2 cellular contexts compared by ENCODE assay signal in the genomic region with DNA sequence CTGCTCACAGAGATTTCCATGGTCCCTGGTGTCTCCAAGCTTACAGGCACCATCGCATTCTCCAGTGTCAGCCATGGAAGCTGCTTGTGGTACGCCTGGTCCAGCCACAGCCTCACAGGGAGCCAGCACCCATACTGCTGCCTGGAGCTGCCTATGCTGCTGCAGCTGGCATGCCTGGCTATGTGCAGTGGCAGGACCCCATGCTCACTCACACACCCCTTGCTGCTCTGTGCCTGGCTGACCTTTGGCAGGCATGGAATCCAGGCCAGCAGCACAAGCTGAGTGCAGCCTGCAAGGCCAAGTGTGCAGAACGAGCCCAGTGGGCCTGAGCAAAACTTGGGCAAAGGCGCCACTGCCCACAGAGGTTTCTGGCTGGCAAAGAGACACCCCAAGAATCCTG.
TF ChIP-seq lines count a peak whose summit lies in the region.

No MANE protein-coding gene starts in this region.

TF ChIP-seq in IMR-90, 13 proteins besides CTCF, POLR2A, EP300 and RAD21:
- TF ChIP-seq, protein P1, sequence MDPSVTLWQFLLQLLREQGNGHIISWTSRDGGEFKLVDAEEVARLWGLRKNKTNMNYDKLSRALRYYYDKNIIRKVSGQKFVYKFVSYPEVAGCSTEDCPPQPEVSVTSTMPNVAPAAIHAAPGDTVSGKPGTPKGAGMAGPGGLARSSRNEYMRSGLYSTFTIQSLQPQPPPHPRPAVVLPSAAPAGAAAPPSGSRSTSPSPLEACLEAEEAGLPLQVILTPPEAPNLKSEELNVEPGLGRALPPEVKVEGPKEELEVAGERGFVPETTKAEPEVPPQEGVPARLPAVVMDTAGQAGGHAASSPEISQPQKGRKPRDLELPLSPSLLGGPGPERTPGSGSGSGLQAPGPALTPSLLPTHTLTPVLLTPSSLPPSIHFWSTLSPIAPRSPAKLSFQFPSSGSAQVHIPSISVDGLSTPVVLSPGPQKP (IDR thresholded peaks at IDR 0.05; ENCODE audit: borderline replicate concordance, low read depth, low read length): no peak

TF ChIP-seq in H1, 55 proteins besides CTCF, POLR2A, EP300 and RAD21:
- TF ChIP-seq, protein P2, sequence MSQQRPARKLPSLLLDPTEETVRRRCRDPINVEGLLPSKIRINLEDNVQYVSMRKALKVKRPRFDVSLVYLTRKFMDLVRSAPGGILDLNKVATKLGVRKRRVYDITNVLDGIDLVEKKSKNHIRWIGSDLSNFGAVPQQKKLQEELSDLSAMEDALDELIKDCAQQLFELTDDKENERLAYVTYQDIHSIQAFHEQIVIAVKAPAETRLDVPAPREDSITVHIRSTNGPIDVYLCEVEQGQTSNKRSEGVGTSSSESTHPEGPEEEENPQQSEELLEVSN (IDR thresholded peaks at IDR 0.05): no peak
- TF ChIP-seq CTBP2 (IDR thresholded peaks at IDR 0.05; ENCODE audit: borderline replicate concordance, insufficient read depth, insufficient read length, low read length) (no peak), GTF2F1 (IDR thresholded peaks at IDR 0.05; ENCODE audit: borderline replicate concordance, low read depth, low read length) (no peak), CBX5 (IDR thresholded peaks at IDR 0.05; ENCODE audit: low read depth, low read length) (no peak), CREB1 (IDR thresholded peaks at IDR 0.05) (no peak), CEBPB (IDR thresholded peaks at IDR 0.05; ENCODE audit: low read depth, low read length) (no peak), JUND (IDR thresholded peaks at IDR 0.05; ENCODE audit: low read length) (no peak), SRF (IDR thresholded peaks at IDR 0.05; ENCODE audit: low read depth, low read length) (no peak), EZH2 (IDR thresholded peaks at IDR 0.05; ENCODE audit: low read depth, low read length, severe bottlenecking) (no peak), HDAC6 (IDR thresholded peaks at IDR 0.05; ENCODE audit: low read depth, low read length) (no peak), TEAD4 (IDR thresholded peaks at IDR 0.05; ENCODE audit: low read depth, low read length) (no peak), SP2 (IDR thresholded peaks at IDR 0.05; ENCODE audit: low read length) (no peak), TAF1 (IDR thresholded peaks at IDR 0.05; ENCODE audit: low read depth, low read length) (no peak), GABPA (IDR thresholded peaks at IDR 0.05; ENCODE audit: borderline replicate concordance, insufficient read depth, low read length) (no peak), HDAC2 (IDR thresholded peaks at IDR 0.05; ENCODE audit: borderline replicate concordance in 1 of 2, low read depth in 2 of 2, low read length in 2 of 2) (no peak)
- TF ChIP-seq, protein P3, sequence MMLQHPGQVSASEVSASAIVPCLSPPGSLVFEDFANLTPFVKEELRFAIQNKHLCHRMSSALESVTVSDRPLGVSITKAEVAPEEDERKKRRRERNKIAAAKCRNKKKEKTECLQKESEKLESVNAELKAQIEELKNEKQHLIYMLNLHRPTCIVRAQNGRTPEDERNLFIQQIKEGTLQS (IDR thresholded peaks at IDR 0.05; ENCODE audit: insufficient read depth, low read depth, low read length): no peak
- TF ChIP-seq, protein P4, sequence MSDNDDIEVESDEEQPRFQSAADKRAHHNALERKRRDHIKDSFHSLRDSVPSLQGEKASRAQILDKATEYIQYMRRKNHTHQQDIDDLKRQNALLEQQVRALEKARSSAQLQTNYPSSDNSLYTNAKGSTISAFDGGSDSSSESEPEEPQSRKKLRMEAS (IDR thresholded peaks at IDR 0.05): no peak
- TF ChIP-seq, protein P5, sequence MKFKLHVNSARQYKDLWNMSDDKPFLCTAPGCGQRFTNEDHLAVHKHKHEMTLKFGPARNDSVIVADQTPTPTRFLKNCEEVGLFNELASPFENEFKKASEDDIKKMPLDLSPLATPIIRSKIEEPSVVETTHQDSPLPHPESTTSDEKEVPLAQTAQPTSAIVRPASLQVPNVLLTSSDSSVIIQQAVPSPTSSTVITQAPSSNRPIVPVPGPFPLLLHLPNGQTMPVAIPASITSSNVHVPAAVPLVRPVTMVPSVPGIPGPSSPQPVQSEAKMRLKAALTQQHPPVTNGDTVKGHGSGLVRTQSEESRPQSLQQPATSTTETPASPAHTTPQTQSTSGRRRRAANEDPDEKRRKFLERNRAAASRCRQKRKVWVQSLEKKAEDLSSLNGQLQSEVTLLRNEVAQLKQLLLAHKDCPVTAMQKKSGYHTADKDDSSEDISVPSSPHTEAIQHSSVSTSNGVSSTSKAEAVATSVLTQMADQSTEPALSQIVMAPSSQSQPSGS (IDR thresholded peaks at IDR 0.05; ENCODE audit: low read length): no peak
- TF ChIP-seq, protein P6, sequence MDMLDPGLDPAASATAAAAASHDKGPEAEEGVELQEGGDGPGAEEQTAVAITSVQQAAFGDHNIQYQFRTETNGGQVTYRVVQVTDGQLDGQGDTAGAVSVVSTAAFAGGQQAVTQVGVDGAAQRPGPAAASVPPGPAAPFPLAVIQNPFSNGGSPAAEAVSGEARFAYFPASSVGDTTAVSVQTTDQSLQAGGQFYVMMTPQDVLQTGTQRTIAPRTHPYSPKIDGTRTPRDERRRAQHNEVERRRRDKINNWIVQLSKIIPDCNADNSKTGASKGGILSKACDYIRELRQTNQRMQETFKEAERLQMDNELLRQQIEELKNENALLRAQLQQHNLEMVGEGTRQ (IDR thresholded peaks at IDR 0.05; ENCODE audit: low read length): no peak
TF ChIP-seq in H1: peak in this region for 0.
